ENCODE assay signal across 8 cellular contexts in the genomic region with DNA sequence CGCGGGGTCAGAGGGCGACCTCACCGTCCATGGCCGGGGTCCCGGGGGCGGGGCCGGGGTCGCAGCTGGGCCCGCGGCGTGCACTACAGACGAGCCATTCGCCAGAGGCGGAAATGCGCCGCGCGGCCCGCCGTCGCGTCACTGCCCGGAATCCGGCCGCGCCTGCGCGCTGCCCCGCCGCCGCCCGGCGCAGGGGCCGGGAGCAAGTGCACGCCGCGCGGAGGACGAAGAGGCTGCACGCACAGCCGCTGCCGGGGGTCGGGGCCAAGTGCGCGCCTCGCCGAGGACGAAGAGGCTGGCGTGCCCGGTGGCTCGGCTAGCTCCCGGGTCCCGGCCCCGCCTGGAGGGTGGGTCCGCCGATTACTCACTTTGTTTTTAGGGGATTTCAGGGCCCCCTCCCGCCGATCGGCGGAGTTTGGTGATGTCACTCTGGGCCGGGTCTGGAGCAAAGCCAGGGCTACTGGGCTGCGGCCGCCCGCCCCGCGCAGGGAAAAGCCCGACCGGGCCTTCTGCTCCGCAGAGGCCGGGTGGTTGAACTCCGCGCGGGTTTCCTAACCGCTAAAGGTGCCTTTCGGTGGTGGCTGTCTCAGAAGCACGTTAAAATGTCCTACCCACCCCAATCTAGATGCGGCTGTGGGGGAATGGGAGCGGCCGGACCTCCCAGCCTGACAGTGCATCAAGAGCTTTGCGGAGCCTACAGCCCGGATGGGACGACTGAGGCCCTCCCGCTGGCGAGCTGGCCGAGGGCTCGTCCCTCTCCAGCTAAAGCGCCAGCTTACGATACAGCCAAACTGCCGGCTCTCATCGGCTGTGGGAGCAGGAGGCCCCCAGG. TPM values are rescaled to one million over a fixed set of nuclear protein-coding genes. Genes with fewer than 3 reads are reported as not detected.
DNase-seq lines count a peak whose midpoint lies in the region; ATAC-seq, FAIRE-seq and TF ChIP-seq lines count a peak whose summit lies in the region.

A gene (minus strand): TSS at position 115 of the 832 bp plus-strand sequence. CDS start 84 bp downstream, at position 31.

- H3K9me3 ChIP-seq in kidney (ENCODE audit: control insufficient read depth in 1 of 2, low read length in 2 of 2) = no peaks in the 10 kb centered on the region

- no peaks in the 10 kb centered on the region for H3K9me3 Mint-ChIP-seq in central memory CD8-positive, alpha-beta T cell

- peaks cover 21% of the 10 kb centered on the region for H3K4me1 Mint-ChIP-seq in central memory CD8-positive, alpha-beta T cell

- no peak for TF ChIP-seq CTCF in kidney (IDR thresholded peaks at IDR 0.05; ENCODE audit: borderline replicate concordance, extremely low read depth, insufficient read depth)

- no peaks in the 10 kb centered on the region for H3K27me3 Mint-ChIP-seq in central memory CD8-positive, alpha-beta T cell

- H3K4me3 ChIP-seq in kidney (ENCODE audit: low read length in 2 of 2) = peak within 1 kb of the TSS; percentile 77 to 99

- DNase-seq in AG08395 (ENCODE audit: low spot score) (peak; percentile 96), NCI-H2227 treated with DMSO at 0.1 percent for 48 hours (lab: John Stamatoyannopoulos, UW) (peak; percentile 84), kidney (peak; percentile 98)
- DNase-seq in central memory CD8-positive, alpha-beta T cell (ENCODE audit: low spot score in 2 of 2) = peak; percentile 79 to 85
- DNase-seq in stimulated activated CD4-positive, alpha-beta T cell treated with anti-CD3 and anti-CD28 coated beads, Interleukin-15, amount 100 ng/mL, for 24 hours = peak; percentile 93

- H3K36me3 ChIP-seq in kidney (ENCODE audit: control insufficient read depth in 1 of 2, insufficient read depth in 2 of 2, low read length in 2 of 2) = peaks cover 25 to 30% of the 10 kb centered on the region in 2 donors

- H3K27ac Mint-ChIP-seq in central memory CD8-positive, alpha-beta T cell (ENCODE audit: low read depth) = peak within 1 kb of the TSS; percentile 88

- H3K27ac ChIP-seq in kidney (ENCODE audit: low read depth in 2 of 2, low read length in 2 of 2) = peak within 1 kb of the TSS; percentile 99

- ATAC-seq in GM18868 (IDR thresholded peaks at IDR 0.05; ENCODE audit: unreplicated experiment) (peak; percentile 81), HG03103 (IDR thresholded peaks at IDR 0.05; ENCODE audit: low read depth, unreplicated experiment) (peak; percentile 67)
- ATAC-seq in activated CD4-positive, CD25-positive, alpha-beta regulatory T cell treated with anti-CD3 and anti-CD28 coated beads, Interleukin-2, amount 50 U/mL, for 24 hours = peak; percentile 86 to 87
- peak; percentile 79 for ATAC-seq in central memory CD8-positive, alpha-beta T cell (replicated peaks; ENCODE audit: extremely low read depth, poor library complexity, severe bottlenecking)

- H3K36me3 Mint-ChIP-seq in central memory CD8-positive, alpha-beta T cell (ENCODE audit: insufficient read depth) = peaks cover 35% of the 10 kb centered on the region

- intact Hi-C loops in kidney (cut with DNase I) = no loop called here

- H3K4me1 ChIP-seq in kidney (ENCODE audit: control insufficient read depth in 1 of 2, insufficient read depth in 1 of 2, low read depth in 1 of 2, low read length in 2 of 2) = peaks cover 6 to 10% of the 10 kb centered on the region in 2 donors

- peak within 1 kb of the TSS; percentile 96 to 99 for H3K9ac ChIP-seq in kidney (ENCODE audit: low read length in 2 of 2)

- peak within 1 kb of the TSS; percentile 84 for H3K4me3 Mint-ChIP-seq in central memory CD8-positive, alpha-beta T cell

- FAIRE-seq in kidney (lab: Jason Lieb, UNC) = no peak

RNA-seq across cellular contexts. Expression of the gene that starts here (rescaled TPM):
- total RNA-seq in kidney = 81.6 TPM
- polyA plus RNA-seq in kidney (ENCODE audit: insufficient read depth, low read depth, low replicate concordance) = 34.8 TPM

Comparison
In these comparisons a context has a peak if more than half of its experiments do, and no peak if none do; other contexts are left out.
1. Peak in every context shown above with its lines: DNase-seq, ATAC-seq, H3K4me3 ChIP-seq and H3K27ac ChIP-seq.